Comparison of ENCODE assay signal across 3 cellular contexts in genomic region chr7:128616799-128617198, GRCh38. TPM values are rescaled to one million over a fixed set of nuclear protein-coding genes. Genes with fewer than 3 reads are reported as not detected.
"Had no signal": no experiment of that assay in that cellular context is flagged by ENCODE, and none has a peak within 500 bp of the region (broad histone marks: within the 10 kb centered on the region; RNA-seq: fewer than 3 reads in every experiment).

No MANE protein-coding gene starts in this region.

RNA-seq across cellular contexts. Expression of gene GARIN1A, which starts 55.3 kb away (rescaled TPM):
- total RNA-seq: GM23338, H7 had no signal
- polyA plus RNA-seq: H1 had no signal
